In the genomic region with DNA sequence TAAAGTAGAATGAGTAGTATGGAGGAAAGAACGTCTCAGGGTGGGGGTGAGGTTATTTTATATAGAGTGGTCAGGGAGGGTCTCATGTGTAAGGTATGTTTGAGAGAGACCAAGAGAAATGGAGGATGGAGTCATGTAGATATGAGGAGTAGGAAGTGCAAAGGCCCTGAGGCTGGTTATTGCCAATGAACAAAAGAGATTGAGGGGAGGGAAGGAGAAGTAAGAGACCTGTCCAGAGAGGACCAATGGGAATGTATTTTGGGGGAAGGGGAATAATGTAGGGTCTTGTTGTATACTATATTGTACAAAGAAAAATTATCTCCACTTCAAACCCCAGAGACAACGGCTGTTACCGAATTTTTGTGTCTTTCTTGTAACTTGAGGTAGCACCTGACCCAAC, we compare ENCODE assay signal across 21 cellular contexts. TPM values are rescaled to one million over a fixed set of nuclear protein-coding genes. Genes with fewer than 3 reads are reported as not detected.
DNase-seq lines count a peak whose midpoint lies in the region; ATAC-seq, FAIRE-seq and TF ChIP-seq lines count a peak whose summit lies in the region.
"Had no signal": no experiment of that assay in that cellular context is flagged by ENCODE, and none has a peak within 500 bp of the region (broad histone marks: within the 10 kb centered on the region; RNA-seq: fewer than 3 reads in every experiment).

No MANE protein-coding gene starts in this region.

- no peak overlapping the region for H3K9ac ChIP-seq in smooth muscle cell (ENCODE audit: low read depth)
- H3K9ac ChIP-seq: GM23248, KMS-11 had no signal

- H3K36me3 Mint-ChIP-seq in Calu3 (ENCODE audit: insufficient read depth, unreplicated experiment) (peaks cover 75% of the 10 kb centered on the region), endothelial cell (ENCODE audit: low read depth, unreplicated experiment) (peaks cover 38% of the 10 kb centered on the region), immature natural killer cell (peaks cover 0 to 9% (median 4%) of the 10 kb centered on the region in 3 donors)

- no peak overlapping the region for H3K4me2 ChIP-seq in smooth muscle cell
- H3K4me2 ChIP-seq: KMS-11 had no signal

- H3K4me1 Mint-ChIP-seq in Calu3 (ENCODE audit: low read depth, unreplicated experiment) = peaks cover 80% of the 10 kb centered on the region
- H3K4me1 Mint-ChIP-seq in endothelial cell (ENCODE audit: unreplicated experiment) = peaks cover 67% of the 10 kb centered on the region
- H3K4me1 Mint-ChIP-seq in immature natural killer cell = peaks cover 2 to 11% of the 10 kb centered on the region in 2 donors

- CTCF ChIA-PET in Calu3 (lab: Charles Lee) = interaction anchor here (1.1 to 1.7 kb wide), 2 partner anchors 10 to 13 kb away, joined by 7 to 9 read pairs; partner anchors contain the start of gene CTNND1

- FAIRE-seq in GM12892 (lab: Jason Lieb, UNC) = no peak
- FAIRE-seq: G401.6, GM19239 had no signal

- H3K27ac Mint-ChIP-seq in Calu3 (ENCODE audit: unreplicated experiment) (peak overlapping the region; percentile 57), endothelial cell (ENCODE audit: unreplicated experiment) (peak overlapping the region; percentile 9), immature natural killer cell (no peak overlapping the region)

- TF ChIP-seq POLR2A in thyroid gland (IDR thresholded peaks at IDR 0.05) (no peak), GM12892 (IDR thresholded peaks at IDR 0.05; ENCODE audit: low read depth, low read length) (no peak)

- H3K9me3 ChIP-seq in RWPE2 (ENCODE audit: severe bottlenecking) (no peaks in the 10 kb centered on the region), thyroid gland (no peaks in the 10 kb centered on the region), smooth muscle cell (replicated peaks; ENCODE audit: low read depth) (no peaks in the 10 kb centered on the region)

- H3K4me1 ChIP-seq in RWPE2 (ENCODE audit: insufficient read depth, poor library complexity, severe bottlenecking) (peaks cover 57% of the 10 kb centered on the region), thyroid gland (peaks cover 80% of the 10 kb centered on the region in 2 donors), smooth muscle cell (ENCODE audit: low read depth) (peaks cover 24% of the 10 kb centered on the region)

- DNase-seq in Calu3 = no peak
- DNase-seq in RWPE2 (ENCODE audit: low spot score) = no peak
- no peak for DNase-seq in endothelial cell (ENCODE audit: low spot score)
- DNase-seq in thyroid gland = no peak
- no peak for DNase-seq in GM12892 (ENCODE audit: insufficient read length)
- no peak for DNase-seq in smooth muscle cell (lab: John Stamatoyannopoulos, UW; ENCODE audit: unreplicated experiment)
- DNase-seq in immature natural killer cell = no peak
- DNase-seq: C1 segment of cervical spinal cord; GM23248; MV-4-11; NCI-H187; NCI-H2107; NCI-H510A; NCI-H748 treated with DMSO at 0.1 percent for 48 hours; NK-92 treated with Interleukin-12 subunit alpha and Interleukin-12 subunit beta, amount 100 ng/mL, for 24 hours; SHP77 treated with DMSO at 0.1 percent for 48 hours had no signal

- H3K27me3 ChIP-seq in RWPE2 (ENCODE audit: insufficient read depth, poor library complexity, severe bottlenecking) = no peaks in the 10 kb centered on the region
- no peaks in the 10 kb centered on the region for H3K27me3 ChIP-seq in thyroid gland
- no peaks in the 10 kb centered on the region for H3K27me3 ChIP-seq in smooth muscle cell (ENCODE audit: low read depth)

- peaks cover 20% of the 10 kb centered on the region for H3K36me3 ChIP-seq in RWPE2 (ENCODE audit: low read depth)
- no peaks in the 10 kb centered on the region for H3K36me3 ChIP-seq in thyroid gland
- no peaks in the 10 kb centered on the region for H3K36me3 ChIP-seq in smooth muscle cell (ENCODE audit: low read depth)

- H3K27ac ChIP-seq in RWPE2 (ENCODE audit: poor library complexity, severe bottlenecking) (peak overlapping the region; percentile 62), thyroid gland (peak overlapping the region; percentile 7 to 99 (median 97)), smooth muscle cell (ENCODE audit: low read depth) (no peak overlapping the region)
- H3K27ac ChIP-seq: GM23248, KMS-11 had no signal

- BruUV-seq in Calu3 (replicated peaks; lab: Mats Ljungman, UMichigan) = no TSS peak

- WGBS in thyroid gland, 2 donors = 92 to 94% methylated on average over 3 of the region's 3 CpGs
- WGBS in smooth muscle cell (ENCODE audit: low lambda C conversion rate) = 99% methylated on average over 3 of the region's 3 CpGs

- peaks cover 99% of the 10 kb centered on the region for H4K20me1 ChIP-seq in smooth muscle cell (ENCODE audit: low read depth)

- peaks cover 17% of the 10 kb centered on the region for H3F3A ChIP-seq in smooth muscle cell (ENCODE audit: low read depth)

- H3K79me2 ChIP-seq in smooth muscle cell (ENCODE audit: low read depth) = peaks cover 97% of the 10 kb centered on the region

- no peaks in the 10 kb centered on the region for H3K27me3 Mint-ChIP-seq in Calu3 (ENCODE audit: unreplicated experiment)
- H3K27me3 Mint-ChIP-seq in endothelial cell (ENCODE audit: unreplicated experiment) = peaks cover 21% of the 10 kb centered on the region
- H3K27me3 Mint-ChIP-seq in immature natural killer cell (ENCODE audit: low read depth in 3 of 3) = no peaks in the 10 kb centered on the region

- no peak for TF ChIP-seq CTCF in Calu3 (IDR thresholded peaks at IDR 0.05; ENCODE audit: unreplicated experiment)
- TF ChIP-seq CTCF in RWPE2 (IDR thresholded peaks at IDR 0.05; ENCODE audit: poor library complexity, severe bottlenecking) = no peak
- no peak for TF ChIP-seq CTCF in endothelial cell (IDR thresholded peaks at IDR 0.05; ENCODE audit: unreplicated experiment)
- no peak for TF ChIP-seq CTCF in thyroid gland (IDR thresholded peaks at IDR 0.05)
- no peak for TF ChIP-seq CTCF in smooth muscle cell (IDR thresholded peaks at IDR 0.05; ENCODE audit: borderline replicate concordance, insufficient read depth, poor library complexity, severe bottlenecking)

- ATAC-seq in RWPE2 (ENCODE audit: low read depth) = no peak
- ATAC-seq: SK-N-SH treated with all-trans-retinoic acid at 6 μM for 48 hours had no signal

- H3K4me3 ChIP-seq in RWPE2 (ENCODE audit: severe bottlenecking) = no peak overlapping the region
- no peak overlapping the region for H3K4me3 ChIP-seq in thyroid gland (replicated peaks in 1 of 3)
- H3K4me3 ChIP-seq in smooth muscle cell = no peak overlapping the region
- H3K4me3 ChIP-seq: GM23248 had no signal

- intact Hi-C loops in Calu3 (cut with micrococcal nuclease; ENCODE audit: unreplicated experiment) (no loop called here), thyroid gland (cut with DNase I) (no loop called here)

- H3K4me3 Mint-ChIP-seq in Calu3 (ENCODE audit: low read depth, unreplicated experiment) = peak overlapping the region; percentile 10
- H3K4me3 Mint-ChIP-seq in endothelial cell (ENCODE audit: unreplicated experiment) = no peak overlapping the region
- no peak overlapping the region for H3K4me3 Mint-ChIP-seq in immature natural killer cell

- H3K9me3 Mint-ChIP-seq in Calu3 (ENCODE audit: low read depth, unreplicated experiment) (peaks cover 4% of the 10 kb centered on the region), endothelial cell (ENCODE audit: unreplicated experiment) (no peaks in the 10 kb centered on the region), immature natural killer cell (no peaks in the 10 kb centered on the region)

- H2AFZ ChIP-seq in smooth muscle cell (ENCODE audit: low read depth) = no peak overlapping the region
- H2AFZ ChIP-seq: GM23248 had no signal

RNA-seq across cellular contexts. Expression of gene CTNND1, which starts 9.8 kb away (rescaled TPM):
- total RNA-seq in Calu3 (2022) = 318 and 323 TPM in 2 replicates
- total RNA-seq in endothelial cell (ENCODE audit: unreplicated experiment) = 350 TPM
- total RNA-seq in thyroid gland = 100 to 1,000 TPM; 178 to 238 (median 202) TPM
- 17.7 TPM for polyA plus RNA-seq in GM12892 (2012; ENCODE audit: missing spikeins)
- 135 and 156 TPM in 2 replicates for total RNA-seq in smooth muscle cell
- 66.0 and 74.8 TPM in 2 replicates for polyA plus RNA-seq in smooth muscle cell
- polyA plus RNA-seq in immature natural killer cell = 1 to 10 TPM; 1.1 to 2.5 (median 1.9) TPM

RNA-seq across cellular contexts. Expression of gene BTBD18, which starts 19.7 kb away (rescaled TPM):
- total RNA-seq in Calu3 (2022) (not detected in 2 replicates), endothelial cell (ENCODE audit: unreplicated experiment) (not detected), thyroid gland (not detected), smooth muscle cell (not detected in 2 replicates)
- polyA plus RNA-seq in GM12892 (2012; ENCODE audit: missing spikeins) = 1.0 TPM
- polyA plus RNA-seq in smooth muscle cell (0.22 and 0.50 TPM in 2 replicates), immature natural killer cell (under 1 TPM; 0.12 to 0.86 (median 0.25) TPM)
- total RNA-seq: A673, GM23248 had no signal
- polyA plus RNA-seq: GM23248 had no signal

RNA-seq across cellular contexts. Expression of gene SELENOH, which starts 30.1 kb away (rescaled TPM):
- total RNA-seq in Calu3 (2022) = 124 and 131 TPM in 2 replicates
- 210 TPM for total RNA-seq in endothelial cell (ENCODE audit: unreplicated experiment)
- total RNA-seq in thyroid gland = 100 to 1,000 TPM; 130 to 271 (median 169) TPM
- 135 TPM for polyA plus RNA-seq in GM12892 (2012; ENCODE audit: missing spikeins)
- total RNA-seq in smooth muscle cell = 120 and 131 TPM in 2 replicates
- 141 and 143 TPM in 2 replicates for polyA plus RNA-seq in smooth muscle cell
- 100 to 1,000 TPM; 157 to 276 (median 190) TPM for polyA plus RNA-seq in immature natural killer cell

RNA-seq across cellular contexts. Expression of gene TMX2, which starts 59.0 kb away (rescaled TPM):
- 146 and 152 TPM in 2 replicates for total RNA-seq in Calu3 (2022)
- 51.0 TPM for total RNA-seq in endothelial cell (ENCODE audit: unreplicated experiment)
- 100 to 1,000 TPM in 1 of 4 donors, 10 to 100 TPM in 3; 85.3 to 127 (median 92.4) TPM for total RNA-seq in thyroid gland
- 51.9 TPM for polyA plus RNA-seq in GM12892 (2012; ENCODE audit: missing spikeins)
- 75.4 and 82.6 TPM in 2 replicates for total RNA-seq in smooth muscle cell
- polyA plus RNA-seq in smooth muscle cell = 86.6 and 87.0 TPM in 2 replicates
- polyA plus RNA-seq in immature natural killer cell = 100 to 1,000 TPM in 1 of 3 donors, 10 to 100 TPM in 2; 59.3 to 139 (median 72.1) TPM

RNA-seq across cellular contexts. Expression of gene MED19, which starts 59.4 kb away (rescaled TPM):
- total RNA-seq in Calu3 (2022) = 21.2 and 24.4 TPM in 2 replicates
- 20.5 TPM for total RNA-seq in endothelial cell (ENCODE audit: unreplicated experiment)
- total RNA-seq in thyroid gland = 10 to 100 TPM; 24.6 to 38.1 (median 35.6) TPM
- polyA plus RNA-seq in GM12892 (2012; ENCODE audit: missing spikeins) = 12.4 TPM
- total RNA-seq in smooth muscle cell = 25.3 and 36.9 TPM in 2 replicates
- 37.9 and 43.8 TPM in 2 replicates for polyA plus RNA-seq in smooth muscle cell
- 10 to 100 TPM; 12.6 to 19.7 (median 19.6) TPM for polyA plus RNA-seq in immature natural killer cell

Comparison
In these comparisons a context has a peak if more than half of its experiments do, and no peak if none do; other contexts are left out.
1. H3K27ac Mint-ChIP-seq: peak in Calu3 (single experiment) and endothelial cell (single experiment); none in immature natural killer cell (0 of 6).